39 cellular contexts compared by ENCODE assay signal in genomic region chr3:72313308-72313707, GRCh38.
"Had no signal": no experiment of that assay in that cellular context is flagged by ENCODE, and none has a peak within 500 bp of the region (broad histone marks: within the 10 kb centered on the region; RNA-seq: fewer than 3 reads in every experiment).

No MANE protein-coding gene starts in this region.

- H3K9me3 ChIP-seq: adrenal gland, ascending aorta, body of pancreas, breast epithelium had no signal

- H3K9me3 Mint-ChIP-seq: activated naive CD4-positive, alpha-beta T cell treated with anti-CD3 and anti-CD28 coated beads for 36 hours; activated naive CD4-positive, alpha-beta T cell treated with anti-CD3 and anti-CD28 coated beads, Interleukin-2, amount 10 ng/mL, durations not matched to agents 7 days and 5 days; activated naive CD4-positive, alpha-beta T cell treated with anti-CD3 and anti-CD28 coated beads, Interleukin-2, amount 50 U/mL, for 24 hours; activated naive CD8-positive, alpha-beta T cell treated with anti-CD3 and anti-CD28 coated beads for 36 hours; activated naive CD8-positive, alpha-beta T cell treated with anti-CD3 and anti-CD28 coated beads, Interleukin-2, amount 50 U/mL, for 24 hours; activated T-cell treated with anti-CD3 and anti-CD28 coated beads, Interleukin-2, amount 50 U/mL, for 24 hours; activated T-cell treated with anti-CD3 and anti-CD28 coated beads, Interleukin-2, amount 50 U/mL, for 4 hours; activated T-helper 1 cell treated with anti-CD3 and anti-CD28 coated beads, Interleukin-12 subunit alpha, Interleukin-12 subunit beta, Interleukin-2, Interleukin-4 antibody, amounts not matched to agents 30 ng/mL and 10 ng/mL and 1 ng/mL, durations not matched to agents 14 hours and 24 hours and 36 hours; activated T-helper 2 cell treated with anti-CD3 and anti-CD28 coated beads, Interferon-gamma antibody, Interleukin-2, Interleukin-4, amounts not matched to agents 10 μg/mL and 5 μg/mL and 100 μg/mL, durations not matched to agents 14 hours and 24 hours and 36 hours had no signal

- H3K4me3 Mint-ChIP-seq: activated naive CD4-positive, alpha-beta T cell treated with anti-CD3 and anti-CD28 coated beads for 36 hours; activated naive CD4-positive, alpha-beta T cell treated with anti-CD3 and anti-CD28 coated beads, Interleukin-2, amount 10 ng/mL, durations not matched to agents 7 days and 5 days; activated naive CD4-positive, alpha-beta T cell treated with anti-CD3 and anti-CD28 coated beads, Interleukin-2, amount 50 U/mL, for 24 hours; activated naive CD8-positive, alpha-beta T cell; activated naive CD8-positive, alpha-beta T cell treated with anti-CD3 and anti-CD28 coated beads for 36 hours; activated naive CD8-positive, alpha-beta T cell treated with anti-CD3 and anti-CD28 coated beads, Interleukin-2, amount 10 ng/mL, durations not matched to agents 7 days and 5 days; activated naive CD8-positive, alpha-beta T cell treated with anti-CD3 and anti-CD28 coated beads, Interleukin-2, amount 50 U/mL, for 24 hours; activated T-cell treated with anti-CD3 and anti-CD28 coated beads, Interleukin-2, amount 50 U/mL, for 24 hours; activated T-cell treated with anti-CD3 and anti-CD28 coated beads, Interleukin-2, amount 50 U/mL, for 4 hours; activated T-cell treated with anti-CD3 and anti-CD28 coated beads, Interleukin-2, amount 50 U/mL, for 72 hours; activated T-helper 1 cell treated with anti-CD3 and anti-CD28 coated beads, Interleukin-12 subunit alpha, Interleukin-12 subunit beta, Interleukin-2, Interleukin-4 antibody, amounts not matched to agents 30 ng/mL and 10 ng/mL and 1 ng/mL, durations not matched to agents 14 hours and 24 hours and 36 hours; activated T-helper 17 cell treated with anti-CD3 and anti-CD28 coated beads, Interleukin-2, amount 50 U/mL, for 72 hours; brain had no signal

- ATAC-seq: activated naive CD4-positive, alpha-beta T cell treated with anti-CD3 and anti-CD28 coated beads, Interleukin-2, amount 50 U/mL, for 72 hours; activated naive CD8-positive, alpha-beta T cell treated with anti-CD3 and anti-CD28 coated beads, Interleukin-2, amount 50 U/mL, for 24 hours; activated T-cell treated with anti-CD3 and anti-CD28 coated beads, Interleukin-2, amount 50 U/mL, for 4 hours; activated T-cell treated with anti-CD3 and anti-CD28 coated beads, Interleukin-2, amount 50 U/mL, for 72 hours; activated T-helper 17 cell treated with anti-CD3 and anti-CD28 coated beads, Interleukin-2, amount 50 U/mL, for 72 hours; body of pancreas had no signal

- H3K4me1 ChIP-seq: breast epithelium had no signal

- DNase-seq: activated effector memory CD4-positive, alpha-beta T cell treated with anti-CD3 and anti-CD28 coated beads, Interleukin-2, amount 50 U/mL, for 16 hours; activated effector memory CD4-positive, alpha-beta T cell treated with Interleukin-2 at 50 U/mL for 16 hours; activated gamma-delta T cell; activated gamma-delta T cell treated with Interleukin-2 at 50 U/mL for 16 hours; activated naive CD4-positive, alpha-beta T cell; activated naive CD4-positive, alpha-beta T cell treated with anti-CD3 and anti-CD28 coated beads for 36 hours; activated naive CD4-positive, alpha-beta T cell treated with anti-CD3 and anti-CD28 coated beads, Interleukin-2, amount 10 ng/mL, durations not matched to agents 7 days and 5 days; activated naive CD4-positive, alpha-beta T cell treated with anti-CD3 and anti-CD28 coated beads, Interleukin-2, amount 50 U/mL, for 16 hours; activated naive CD4-positive, alpha-beta T cell treated with Interleukin-2 at 50 U/mL for 16 hours; activated naive CD8-positive, alpha-beta T cell treated with anti-CD3 and anti-CD28 coated beads for 36 hours; activated naive CD8-positive, alpha-beta T cell treated with anti-CD3 and anti-CD28 coated beads, Interleukin-2, amount 10 ng/mL, durations not matched to agents 7 days and 5 days; activated naive CD8-positive, alpha-beta T cell treated with anti-CD3 and anti-CD28 coated beads, Interleukin-2, amount 50 U/mL, for 24 hours; activated T-cell treated with anti-CD3 and anti-CD28 coated beads, Interleukin-2, amount 50 U/mL, for 24 hours; activated T-cell treated with anti-CD3 and anti-CD28 coated beads, Interleukin-2, amount 50 U/mL, for 4 hours; activated T-cell treated with anti-CD3 and anti-CD28 coated beads, Interleukin-2, amount 50 U/mL, for 48 hours; activated T-cell treated with anti-CD3 and anti-CD28 coated beads, Interleukin-2, amount 50 U/mL, for 72 hours; adrenal gland; amniotic stem cell; amygdala; anterior cingulate cortex; aorta; body of pancreas; brain microvascular endothelial cell; caudate nucleus; central memory CD4-positive, alpha-beta T cell; cerebellar nuclear complex had no signal

- H3K27me3 ChIP-seq: adrenal gland, ascending aorta, body of pancreas, brain microvascular endothelial cell, breast epithelium, cardiac muscle cell had no signal

- H3K27me3 Mint-ChIP-seq: activated naive CD4-positive, alpha-beta T cell treated with anti-CD3 and anti-CD28 coated beads, Interleukin-2, amount 10 ng/mL, durations not matched to agents 7 days and 5 days; activated naive CD4-positive, alpha-beta T cell treated with anti-CD3 and anti-CD28 coated beads, Interleukin-2, amount 50 U/mL, for 24 hours; activated naive CD8-positive, alpha-beta T cell; activated naive CD8-positive, alpha-beta T cell treated with anti-CD3 and anti-CD28 coated beads for 36 hours; activated naive CD8-positive, alpha-beta T cell treated with anti-CD3 and anti-CD28 coated beads, Interleukin-2, amount 50 U/mL, for 24 hours; activated T-helper 17 cell treated with anti-CD3 and anti-CD28 coated beads, Interleukin-2, amount 50 U/mL, for 72 hours; brain had no signal

- H3K27ac ChIP-seq: adrenal gland, ascending aorta, body of pancreas, brain microvascular endothelial cell, breast epithelium, cardiac muscle cell had no signal

- FAIRE-seq: astrocyte, bronchial epithelial cell, colon had no signal

- H3K36me3 ChIP-seq: adrenal gland, ascending aorta, brain microvascular endothelial cell, breast epithelium, cardiac muscle cell had no signal

- H3K4me3 ChIP-seq: adrenal gland, ascending aorta, body of pancreas, breast epithelium, cardiac muscle cell had no signal

- H3K27ac Mint-ChIP-seq: activated naive CD4-positive, alpha-beta T cell treated with anti-CD3 and anti-CD28 coated beads for 36 hours; activated naive CD4-positive, alpha-beta T cell treated with anti-CD3 and anti-CD28 coated beads, Interleukin-2, amount 10 ng/mL, durations not matched to agents 7 days and 5 days; activated naive CD4-positive, alpha-beta T cell treated with anti-CD3 and anti-CD28 coated beads, Interleukin-2, amount 50 U/mL, for 24 hours; activated naive CD8-positive, alpha-beta T cell; activated naive CD8-positive, alpha-beta T cell treated with anti-CD3 and anti-CD28 coated beads for 36 hours; activated naive CD8-positive, alpha-beta T cell treated with anti-CD3 and anti-CD28 coated beads, Interleukin-2, amount 10 ng/mL, durations not matched to agents 7 days and 5 days; activated naive CD8-positive, alpha-beta T cell treated with anti-CD3 and anti-CD28 coated beads, Interleukin-2, amount 50 U/mL, for 24 hours; activated T-cell treated with anti-CD3 and anti-CD28 coated beads, Interleukin-2, amount 50 U/mL, for 24 hours; activated T-cell treated with anti-CD3 and anti-CD28 coated beads, Interleukin-2, amount 50 U/mL, for 72 hours; activated T-helper 1 cell treated with anti-CD3 and anti-CD28 coated beads, Interleukin-12 subunit alpha, Interleukin-12 subunit beta, Interleukin-2, Interleukin-4 antibody, amounts not matched to agents 30 ng/mL and 10 ng/mL and 1 ng/mL, durations not matched to agents 14 hours and 24 hours and 36 hours; activated T-helper 17 cell treated with anti-CD3 and anti-CD28 coated beads, Interleukin-2, amount 50 U/mL, for 72 hours; activated T-helper 2 cell treated with anti-CD3 and anti-CD28 coated beads, Interferon-gamma antibody, Interleukin-2, Interleukin-4, amounts not matched to agents 10 μg/mL and 5 μg/mL and 100 μg/mL, durations not matched to agents 14 hours and 24 hours and 36 hours had no signal

- H3K36me3 Mint-ChIP-seq: activated naive CD4-positive, alpha-beta T cell treated with anti-CD3 and anti-CD28 coated beads, Interleukin-2, amount 50 U/mL, for 24 hours; activated naive CD8-positive, alpha-beta T cell; activated naive CD8-positive, alpha-beta T cell treated with anti-CD3 and anti-CD28 coated beads for 36 hours; brain had no signal
